ENCODE assay signal across 16 cellular contexts in genomic region chr11:120904116-120904515, GRCh38.
DNase-seq lines count a peak whose midpoint lies in the region; ATAC-seq and TF ChIP-seq lines count a peak whose summit lies in the region.
"Had no signal": no experiment of that assay in that cellular context is flagged by ENCODE, and none has a peak within 500 bp of the region (broad histone marks: within the 10 kb centered on the region; RNA-seq: fewer than 3 reads in every experiment).

No MANE protein-coding gene starts in this region.

- H4K91ac ChIP-seq in trophoblast cell (ENCODE audit: low read depth, low read length), result no peak overlapping the region

- no peaks in the 10 kb centered on the region for H3K79me2 ChIP-seq in PC-9 (ENCODE audit: low read depth)
- no peaks in the 10 kb centered on the region for H3K79me2 ChIP-seq in trophoblast cell (ENCODE audit: control insufficient read depth, insufficient read depth, low read length, poor library complexity)

- H3K4ac ChIP-seq in trophoblast cell (ENCODE audit: low read depth, low read length), result no peak overlapping the region

- ATAC-seq in esophagus mucosa (peak; percentile 80), HG02623 (IDR thresholded peaks at IDR 0.05; ENCODE audit: unreplicated experiment) (no peak), gastrocnemius medialis (no peak)
- ATAC-seq: HepG2 had no signal

- peak overlapping the region; percentile 49 for H2AFZ ChIP-seq in PC-9
- H2AFZ ChIP-seq in trophoblast cell (ENCODE audit: insufficient read depth, low read length, poor library complexity), result no peak overlapping the region
- H2AFZ ChIP-seq: GM23248 had no signal

- CTCF ChIA-PET in PC-9 (lab: Charles Lee), result no interaction called here

- H3K4me3 ChIP-seq in PC-9 (peak overlapping the region; percentile 25; the same call in 1 of the 2 replicates), trophoblast cell (ENCODE audit: low read depth, low read length) (no peak overlapping the region), gastrocnemius medialis (no peak overlapping the region)
- H3K4me3 ChIP-seq: GM23248, HAP-1 had no signal

- H3K23ac ChIP-seq in trophoblast cell (ENCODE audit: low read length), result no peak overlapping the region

- no peaks in the 10 kb centered on the region for H3K36me3 ChIP-seq in PC-9 (ENCODE audit: low read depth)
- no peaks in the 10 kb centered on the region for H3K36me3 ChIP-seq in trophoblast cell (ENCODE audit: control insufficient read depth in 1 of 2, insufficient read depth in 2 of 2, low read length in 2 of 2)
- no peaks in the 10 kb centered on the region for H3K36me3 ChIP-seq in gastrocnemius medialis
- H3K36me3 ChIP-seq: BE2C, HAP-1 had no signal

- H2BK5ac ChIP-seq in trophoblast cell (ENCODE audit: low read depth, low read length, poor library complexity), result no peak overlapping the region

- H3K4me1 ChIP-seq in PC-9 (replicated peaks; ENCODE audit: insufficient read depth) (peaks cover 75% of the 10 kb centered on the region), trophoblast cell (ENCODE audit: control insufficient read depth in 1 of 2, insufficient read depth in 2 of 2, low read length in 2 of 2) (peaks cover 12 to 15% of the 10 kb centered on the region in 2 experiments), gastrocnemius medialis (no peaks in the 10 kb centered on the region)
- H3K4me1 ChIP-seq: BE2C, HAP-1 had no signal

- intact Hi-C loops in PC-9 (cut with micrococcal nuclease; ENCODE audit: unreplicated experiment) (no loop called here), gastrocnemius medialis (cut with DNase I; ENCODE audit: low total_unique reads) (no loop called here)

- H4K12ac ChIP-seq in trophoblast cell (ENCODE audit: low read depth, low read length), result no peak overlapping the region

- H3K27ac ChIP-seq in PC-9, result peak overlapping the region; percentile 90
- H3K27ac ChIP-seq in trophoblast cell (ENCODE audit: low read depth, low read length), result no peak overlapping the region
- H3K27ac ChIP-seq in gastrocnemius medialis, result no peak overlapping the region
- H3K27ac ChIP-seq: C4-2B, GM23248 had no signal

- H4K20me1 ChIP-seq in PC-9 (ENCODE audit: insufficient read depth), result no peaks in the 10 kb centered on the region

- POLR2A ChIA-PET in PC-9 (lab: Charles Lee; ENCODE audit: unreplicated experiment), result no interaction called here

- H3K4me2 ChIP-seq in PC-9 (peak overlapping the region; percentile 75), trophoblast cell (ENCODE audit: low read length) (no peak overlapping the region)

- no peak overlapping the region for H2BK120ac ChIP-seq in trophoblast cell (ENCODE audit: insufficient read depth, low read length, poor library complexity)

- TF ChIP-seq CTCF in PC-9 (conservative IDR thresholded peaks at IDR 0.05), result no peak
- no peak for TF ChIP-seq CTCF in gastrocnemius medialis (IDR thresholded peaks at IDR 0.05 in 4 of 5, conservative IDR thresholded peaks at IDR 0.05 in 1 of 5)

- no peak overlapping the region for H3K18ac ChIP-seq in trophoblast cell (ENCODE audit: low read length)

- no peaks in the 10 kb centered on the region for H3K9me3 ChIP-seq in PC-9 (ENCODE audit: insufficient read depth, low read depth)
- no peaks in the 10 kb centered on the region for H3K9me3 ChIP-seq in trophoblast cell (ENCODE audit: insufficient read depth, low read depth, low read length)
- no peaks in the 10 kb centered on the region for H3K9me3 ChIP-seq in gastrocnemius medialis
- H3K9me3 ChIP-seq: BE2C, Caco-2, HAP-1 had no signal

- DNase-seq in HT-29 (ENCODE audit: low spot score) (peak; percentile 17), PC-9 (peak in 1 of 2 experiments; percentile 97), trophoblast cell (peak; percentile 42 to 68), NCI-H748 (lab: John Stamatoyannopoulos, UW; ENCODE audit: unreplicated experiment) (no peak), gastrocnemius medialis (no peak)
- DNase-seq in activated CD4-positive, alpha-beta T cell treated with anti-CD3 and anti-CD28 coated beads, Interleukin-2, amount 50 U/mL, for 1 hour, result no peak
- DNase-seq: ACHN; BE2C; Caco-2; CD4-positive, alpha-beta T cell; GM23248 had no signal

- H3K27me3 ChIP-seq in PC-9 (ENCODE audit: insufficient read depth, low read depth), result no peaks in the 10 kb centered on the region
- H3K27me3 ChIP-seq in trophoblast cell (ENCODE audit: insufficient read depth, low read length), result no peaks in the 10 kb centered on the region
- no peaks in the 10 kb centered on the region for H3K27me3 ChIP-seq in gastrocnemius medialis
- H3K27me3 ChIP-seq: BE2C had no signal

- H3K14ac ChIP-seq in trophoblast cell (ENCODE audit: low read length), result no peak overlapping the region

- H3K9me2 ChIP-seq in PC-9 (ENCODE audit: insufficient read depth), result no peaks in the 10 kb centered on the region

- TF ChIP-seq POLR2A in gastrocnemius medialis (IDR thresholded peaks at IDR 0.05), result no peak

- H3K9ac ChIP-seq in trophoblast cell (ENCODE audit: low read length), result no peak overlapping the region
- H3K9ac ChIP-seq: GM23248 had no signal

- H2BK12ac ChIP-seq in trophoblast cell (ENCODE audit: low read length), result no peak overlapping the region

- no peak overlapping the region for H2AK5ac ChIP-seq in trophoblast cell (ENCODE audit: low read length)

- in situ Hi-C loops in gastrocnemius medialis (cut with MboI; ENCODE audit: low sequenced_read_pairs in 4 of 4), result no loop called here

- no peaks in the 10 kb centered on the region for H3K79me1 ChIP-seq in trophoblast cell (ENCODE audit: low read length)

- H4K8ac ChIP-seq in trophoblast cell (ENCODE audit: low read depth, low read length), result no peak overlapping the region

- no TSS peak for BruUV-seq in PC-9 (replicated peaks; lab: Mats Ljungman, UMichigan)

- WGBS in trophoblast cell (ENCODE audit: extremely low coverage, insufficient coverage, insufficient read length), result no CpG with 5 or more reads among the region's 4 CpGs

- peaks cover 45% of the 10 kb centered on the region for H3F3A ChIP-seq in PC-9 (ENCODE audit: insufficient read depth, low read depth)

Comparison
In these comparisons a context has a peak if more than half of its experiments do, and no peak if none do; other contexts are left out.
1. DNase-seq: peak in HT-29 (single experiment) and trophoblast cell (2 of 2); none in activated CD4-positive, alpha-beta T cell treated with anti-CD3 and anti-CD28 coated beads, Interleukin-2, amount 50 U/mL, for 1 hour (single experiment), NCI-H748 (single experiment) and gastrocnemius medialis (0 of 2).